8 cellular contexts compared by ENCODE assay signal in the genomic region with DNA sequence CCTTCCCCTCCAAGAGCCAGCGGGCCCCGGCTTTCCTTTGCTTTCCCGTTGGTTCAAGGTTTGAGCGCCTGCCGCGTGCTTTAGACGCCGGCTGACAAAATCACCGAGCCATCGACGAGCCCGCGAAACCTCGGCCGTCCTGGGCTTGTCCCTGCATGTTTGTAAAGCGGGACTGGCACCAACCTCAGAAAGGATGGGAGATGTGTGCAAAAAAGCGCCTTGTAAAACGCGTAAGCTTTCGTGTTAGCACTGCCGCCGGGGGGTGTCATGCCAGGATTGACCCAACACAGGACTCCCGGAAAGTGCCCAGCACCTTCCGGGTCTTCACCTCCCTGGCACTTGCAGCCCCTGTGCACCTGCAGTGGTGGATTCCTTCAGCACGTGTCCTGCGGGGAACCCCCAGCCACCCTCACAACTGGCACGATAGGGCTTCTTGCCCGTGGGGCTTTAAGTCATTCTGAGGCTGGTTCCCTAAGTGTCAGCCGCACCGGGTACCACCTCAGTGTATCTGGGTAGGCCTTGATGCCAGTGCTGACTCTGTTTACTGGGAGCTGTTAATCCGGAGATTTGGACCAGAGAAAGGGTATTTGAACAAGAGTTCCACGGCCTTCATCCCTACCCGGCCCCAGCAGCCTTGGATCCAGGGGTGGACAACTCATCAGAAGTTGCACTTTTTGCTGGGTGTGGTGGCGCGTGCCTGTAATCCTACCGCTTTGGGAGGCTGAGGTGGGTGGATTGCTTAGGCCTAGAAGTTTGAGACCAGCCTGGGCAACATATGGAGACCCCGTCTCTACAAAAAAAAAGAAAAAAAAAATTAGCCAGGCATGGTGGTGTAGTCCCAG. TPM values are rescaled to one million over a fixed set of nuclear protein-coding genes. Genes with fewer than 3 reads are reported as not detected.
DNase-seq lines count a peak whose midpoint lies in the region; ATAC-seq, FAIRE-seq and TF ChIP-seq lines count a peak whose summit lies in the region.

No MANE protein-coding gene starts in this region.

- peak overlapping the region; percentile 91 for H3K27ac Mint-ChIP-seq in astrocyte (ENCODE audit: unreplicated experiment)

- peak overlapping the region; percentile 93 for H3K9ac ChIP-seq in astrocyte (ENCODE audit: low read length)
- peak overlapping the region; percentile 98 for H3K9ac ChIP-seq in HepG2 (ENCODE audit: insufficient read depth, low read depth, low read length)

- peak overlapping the region; percentile 68 to 92 (median 76) for H3K27ac ChIP-seq in Peyer's patch
- peak overlapping the region; percentile 78 for H3K27ac ChIP-seq in astrocyte (ENCODE audit: low read depth, low read length)
- peak overlapping the region; percentile 81 for H3K27ac ChIP-seq in HepG2 (ENCODE audit: extremely low read length, insufficient read depth, low read length)

- CTCF ChIA-PET in HepG2 (lab: Yijun Ruan, JAX; ENCODE audit: low intra/inter-chr PET ratio, low total read pairs) = no interaction called here

- H3K36me3 Mint-ChIP-seq in astrocyte (ENCODE audit: low read depth, unreplicated experiment) = peaks cover 4% of the 10 kb centered on the region

- no peaks in the 10 kb centered on the region for H3K27me3 Mint-ChIP-seq in astrocyte (ENCODE audit: low read depth, unreplicated experiment)

- 11% methylated on average over 26 of the region's 37 CpGs for WGBS in HepG2 (ENCODE audit: low lambda C conversion rate)

- H3K4me3 ChIP-seq in Peyer's patch (peak overlapping the region; percentile 89 to 100 (median 97)), astrocyte (ENCODE audit: insufficient read depth, low read depth, low read length) (peak overlapping the region; percentile 71), HepG2 (replicated peaks in 1 of 3; ENCODE audit: insufficient read depth in 1 of 3, low read depth in 2 of 3, low read length in 3 of 3) (peak overlapping the region; percentile 94 to 98 (median 96))

- TF ChIP-seq EP300 in HepG2 (IDR thresholded peaks at IDR 0.05; ENCODE audit: low read depth in 2 of 2, low read length in 2 of 2) = no peak
- TF ChIP-seq EP300 in HepG2 (CRISPR knock-in tag; IDR thresholded peaks at IDR 0.05; ENCODE audit: borderline replicate concordance) = no peak

- FAIRE-seq in astrocyte (lab: Jason Lieb, UNC) = no peak
- no peak for FAIRE-seq in HepG2 (lab: Jason Lieb, UNC)

- H3K9me3 Mint-ChIP-seq in astrocyte (ENCODE audit: unreplicated experiment) = no peaks in the 10 kb centered on the region

- no TSS peak for BruUV-seq in HepG2 (replicated peaks; lab: Mats Ljungman, UMichigan)

- H3K36me3 ChIP-seq in Peyer's patch (peaks cover 0 to 4% (median 0%) of the 10 kb centered on the region in 3 donors), astrocyte (ENCODE audit: insufficient read depth, low read length) (peaks cover 4% of the 10 kb centered on the region), HepG2 (replicated peaks in 1 of 2; ENCODE audit: control insufficient read depth in 1 of 2, insufficient read depth in 2 of 2, low read length in 2 of 2) (peaks cover 4 to 6% of the 10 kb centered on the region in 2 experiments; a peak in 2 of 5 replicates)

- DNase-seq in DMS 273 (lab: John Stamatoyannopoulos, UW; ENCODE audit: unreplicated experiment) (peak; percentile 69), DMS 273 treated with DMSO at 0.1 percent for 48 hours (lab: John Stamatoyannopoulos, UW) (no peak), Peyer's patch (peak in 1 of 3 donors; percentile 24), astrocyte (ENCODE audit: low read depth) (no peak), HepG2 (ENCODE audit: low spot score) (no peak), amniotic stem cell (lab: John Stamatoyannopoulos, UW) (no peak)
- DNase-seq in stimulated activated CD8-positive, alpha-beta memory T cell treated with anti-CD3 and anti-CD28 coated beads, Interleukin-4, amount 100 ng/mL, for 24 hours (ENCODE audit: low read depth) = peak; percentile 36

- intact Hi-C loops in HepG2 (cut with micrococcal nuclease; ENCODE audit: unreplicated experiment) = loop anchor here (1.0 kb wide), 1 partner anchor 17 kb away; no protein-coding TSS in a partner anchor

- H3K79me2 ChIP-seq in astrocyte (ENCODE audit: insufficient read depth, low read length) = peaks cover 58% of the 10 kb centered on the region
- peaks cover 40% of the 10 kb centered on the region for H3K79me2 ChIP-seq in HepG2 (ENCODE audit: insufficient read depth, low read length)

- ATAC-seq in HepG2 (no peak), HG02763 (IDR thresholded peaks at IDR 0.05; ENCODE audit: unreplicated experiment) (no peak)

- H4K20me1 ChIP-seq in astrocyte (ENCODE audit: insufficient read depth, low read length) (peaks cover 46% of the 10 kb centered on the region), HepG2 (ENCODE audit: insufficient read depth, low read length) (peaks cover 8% of the 10 kb centered on the region; the same call in 1 of the 2 replicates)

- TF ChIP-seq CTCF in Peyer's patch (IDR thresholded peaks at IDR 0.05) (no peak), astrocyte (IDR thresholded peaks at IDR 0.05; ENCODE audit: insufficient read depth, low read depth, low read length) (no peak), HepG2 (CRISPR knock-in tag; IDR thresholded peaks at IDR 0.05) (no peak; the same call in 1 of the 2 replicates)

- H3K4me3 Mint-ChIP-seq in astrocyte (ENCODE audit: unreplicated experiment) = peak overlapping the region; percentile 97

- no peak overlapping the region for H2AFZ ChIP-seq in astrocyte (ENCODE audit: low read depth, low read length)
- H2AFZ ChIP-seq in HepG2 (ENCODE audit: low read length) = no peak overlapping the region

- POLR2A ChIA-PET in HepG2 (lab: Yijun Ruan, JAX) = interaction anchor here (0.6 to 3.8 kb wide), 19 partner anchors 8 to 444 kb away, joined by 3 to 61 read pairs (median 4); partner anchors contain the start of genes ARL16, CEP131, HGS and PVALEF

- no peak for TF ChIP-seq POLR2A in Peyer's patch (IDR thresholded peaks at IDR 0.05)
- 0 out of 4 replicates have a peak, but pooled peaks of 1 of the 2 experiments have one; percentile 22 for TF ChIP-seq POLR2A in HepG2 (IDR thresholded peaks at IDR 0.05; ENCODE audit: insufficient read depth in 1 of 2, low read depth in 2 of 2, low read length in 2 of 2)

- in situ Hi-C loops in HepG2 (cut with HindIII; ENCODE audit: extremely low pct_ligation_motif_present, low pct_unique_long_range_greater_than_20kb) = no loop called here

- H3K27me3 ChIP-seq in Peyer's patch = no peaks in the 10 kb centered on the region
- no peaks in the 10 kb centered on the region for H3K27me3 ChIP-seq in astrocyte (ENCODE audit: insufficient read depth, low read length)
- no peaks in the 10 kb centered on the region; a peak in 1 of 5 replicates for H3K27me3 ChIP-seq in HepG2 (ENCODE audit: control insufficient read depth in 1 of 2, insufficient read depth in 2 of 2, low read length in 2 of 2)

- peak overlapping the region; percentile 95 for H3K4me2 ChIP-seq in astrocyte (ENCODE audit: low read length)
- H3K4me2 ChIP-seq in HepG2 (ENCODE audit: low read depth, low read length) = peak overlapping the region; percentile 91

- H3K9me3 ChIP-seq in Peyer's patch (no peaks in the 10 kb centered on the region), astrocyte (ENCODE audit: insufficient read depth, low read depth, low read length) (no peaks in the 10 kb centered on the region), HepG2 (ENCODE audit: low read length) (no peaks in the 10 kb centered on the region)

- TF ChIP-seq RAD21 in HepG2 (CRISPR knock-in tag; IDR thresholded peaks at IDR 0.05) = no peak

- H3K4me1 ChIP-seq in Peyer's patch (peaks cover 0 to 40% (median 20%) of the 10 kb centered on the region in 4 donors), astrocyte (ENCODE audit: insufficient read depth, low read length) (peaks cover 18% of the 10 kb centered on the region), HepG2 (ENCODE audit: insufficient read depth, low read length) (peaks cover 36% of the 10 kb centered on the region)

- H3K4me1 Mint-ChIP-seq in astrocyte (ENCODE audit: low read depth, unreplicated experiment) = peaks cover 14% of the 10 kb centered on the region

RNA-seq across cellular contexts. Expression of gene NDUFAF8, which starts 0.8 kb away (rescaled TPM):
- total RNA-seq in Peyer's patch (10 to 100 TPM; 17.8 to 62.7 (median 25.2) TPM), astrocyte (52.6 and 67.2 TPM in 2 replicates), HepG2 (2016; rRNA removed; fragmentation: Illumina TruSeq; extraction: Trizol) (213 and 233 TPM in 2 replicates)
- 565 and 636 TPM in 2 replicates for total RNA-seq in HepG2 (2016; cell fraction: cytosol; rRNA removed; fragmentation: Illumina TruSeq; extraction: Trizol; ENCODE audit: low read depth)
- total RNA-seq in HepG2 (2016; cell fraction: insoluble cytoplasmic fraction; rRNA removed; fragmentation: Illumina TruSeq; extraction: Trizol) = 209 and 214 TPM in 2 replicates
- total RNA-seq in HepG2 (2016; cell fraction: membrane; rRNA removed; fragmentation: Illumina TruSeq; extraction: Trizol) = 441 and 487 TPM in 2 replicates
- 99.9 and 114 TPM in 2 replicates for total RNA-seq in HepG2 (2016; cell fraction: nucleus; rRNA removed; fragmentation: Illumina TruSeq; extraction: Trizol)
- polyA plus RNA-seq in HepG2 (2011; rRNA removed) = 62.4 and 75.6 TPM in 2 replicates
- polyA plus RNA-seq in HepG2 (2011; cell fraction: cytosol; rRNA removed) = 52.0 and 67.0 TPM in 2 replicates
- 67.0 and 99.7 TPM in 2 replicates for polyA plus RNA-seq in HepG2 (2011; cell fraction: nucleus; rRNA removed)
- 74.7 and 106 TPM in 2 replicates for polyA plus RNA-seq in HepG2 (2012)
- 562 and 639 TPM in 2 replicates for polyA plus RNA-seq in HepG2 (2016; cell fraction: cytosol; fragmentation: Illumina TruSeq; extraction: Trizol; ENCODE audit: low read depth)
- 170 and 188 TPM in 2 replicates for polyA plus RNA-seq in HepG2 (2016; cell fraction: insoluble cytoplasmic fraction; fragmentation: Illumina TruSeq; extraction: Trizol; ENCODE audit: low read depth)
- 357 and 397 TPM in 2 replicates for polyA plus RNA-seq in HepG2 (2016; cell fraction: membrane; fragmentation: Illumina TruSeq; extraction: Trizol; ENCODE audit: low read depth)
- polyA plus RNA-seq in HepG2 (2016; cell fraction: nucleus; fragmentation: Illumina TruSeq; extraction: Trizol; ENCODE audit: insufficient read depth, low read depth) = 180 and 208 TPM in 2 replicates
- 13.6 and 21.7 TPM in 2 replicates for polyA minus RNA-seq in HepG2 (2011; rRNA and poly(A)+ RNA removed; ENCODE audit: low replicate concordance)
- polyA minus RNA-seq in HepG2 (2011; cell fraction: cytosol; rRNA and poly(A)+ RNA removed) = 4.9 and 8.2 TPM in 2 replicates
- polyA minus RNA-seq in HepG2 (2011; cell fraction: nucleus; rRNA and poly(A)+ RNA removed) = 26.2 and 31.2 TPM in 2 replicates

RNA-seq across cellular contexts. Expression of gene TEPSIN, which starts 1.1 kb away (rescaled TPM):
- 100 to 1,000 TPM in 1 of 4 donors, 10 to 100 TPM in 3; 38.0 to 156 (median 79.4) TPM for total RNA-seq in Peyer's patch
- total RNA-seq in astrocyte = 26.4 and 28.7 TPM in 2 replicates
- total RNA-seq in HepG2 (2016; rRNA removed; fragmentation: Illumina TruSeq; extraction: Trizol) = 8.5 and 18.8 TPM in 2 replicates
- total RNA-seq in HepG2 (2016; cell fraction: cytosol; rRNA removed; fragmentation: Illumina TruSeq; extraction: Trizol; ENCODE audit: low read depth) = 5.0 and 7.5 TPM in 2 replicates
- total RNA-seq in HepG2 (2016; cell fraction: insoluble cytoplasmic fraction; rRNA removed; fragmentation: Illumina TruSeq; extraction: Trizol) = 7.1 and 20.3 TPM in 2 replicates
- 7.0 and 8.1 TPM in 2 replicates for total RNA-seq in HepG2 (2016; cell fraction: membrane; rRNA removed; fragmentation: Illumina TruSeq; extraction: Trizol)
- total RNA-seq in HepG2 (2016; cell fraction: nucleus; rRNA removed; fragmentation: Illumina TruSeq; extraction: Trizol) = 24.5 and 27.8 TPM in 2 replicates
- 16.1 and 19.7 TPM in 2 replicates for polyA plus RNA-seq in HepG2 (2011; rRNA removed)
- 4.0 and 8.2 TPM in 2 replicates for polyA plus RNA-seq in HepG2 (2011; cell fraction: cytosol; rRNA removed)
- 328 and 418 TPM in 2 replicates for polyA plus RNA-seq in HepG2 (2011; cell fraction: nucleus; rRNA removed)
- polyA plus RNA-seq in HepG2 (2012) = 9.5 and 16.4 TPM in 2 replicates
- polyA plus RNA-seq in HepG2 (2016; cell fraction: cytosol; fragmentation: Illumina TruSeq; extraction: Trizol; ENCODE audit: low read depth) = 2.4 and 2.5 TPM in 2 replicates
- 6.3 and 9.9 TPM in 2 replicates for polyA plus RNA-seq in HepG2 (2016; cell fraction: insoluble cytoplasmic fraction; fragmentation: Illumina TruSeq; extraction: Trizol; ENCODE audit: low read depth)
- 4.3 and 6.0 TPM in 2 replicates for polyA plus RNA-seq in HepG2 (2016; cell fraction: membrane; fragmentation: Illumina TruSeq; extraction: Trizol; ENCODE audit: low read depth)
- 90.2 and 98.6 TPM in 2 replicates for polyA plus RNA-seq in HepG2 (2016; cell fraction: nucleus; fragmentation: Illumina TruSeq; extraction: Trizol; ENCODE audit: insufficient read depth, low read depth)
- polyA minus RNA-seq in HepG2 (2011; rRNA and poly(A)+ RNA removed; ENCODE audit: low replicate concordance) = 14.1 and 21.0 TPM in 2 replicates
- 3.4 and 3.7 TPM in 2 replicates for polyA minus RNA-seq in HepG2 (2011; cell fraction: cytosol; rRNA and poly(A)+ RNA removed)
- 39.0 and 47.9 TPM in 2 replicates for polyA minus RNA-seq in HepG2 (2011; cell fraction: nucleus; rRNA and poly(A)+ RNA removed)

RNA-seq across cellular contexts. Expression of gene CEP131, which starts 17.2 kb away (rescaled TPM):
- total RNA-seq in Peyer's patch (10 to 100 TPM in 2 of 4 donors, 1 to 10 TPM in 2; 3.5 to 77.6 (median 9.8) TPM), astrocyte (5.8 and 5.9 TPM in 2 replicates), HepG2 (2016; rRNA removed; fragmentation: Illumina TruSeq; extraction: Trizol) (11.1 and 16.8 TPM in 2 replicates)
- 2.2 and 3.5 TPM in 2 replicates for total RNA-seq in HepG2 (2016; cell fraction: cytosol; rRNA removed; fragmentation: Illumina TruSeq; extraction: Trizol; ENCODE audit: low read depth)
- 8.4 and 18.4 TPM in 2 replicates for total RNA-seq in HepG2 (2016; cell fraction: insoluble cytoplasmic fraction; rRNA removed; fragmentation: Illumina TruSeq; extraction: Trizol)
- total RNA-seq in HepG2 (2016; cell fraction: membrane; rRNA removed; fragmentation: Illumina TruSeq; extraction: Trizol) = 5.8 and 6.2 TPM in 2 replicates
- 10.7 and 12.3 TPM in 2 replicates for total RNA-seq in HepG2 (2016; cell fraction: nucleus; rRNA removed; fragmentation: Illumina TruSeq; extraction: Trizol)
- 5.0 and 5.6 TPM in 2 replicates for polyA plus RNA-seq in HepG2 (2011; rRNA removed)
- 3.0 and 5.8 TPM in 2 replicates for polyA plus RNA-seq in HepG2 (2011; cell fraction: cytosol; rRNA removed)
- polyA plus RNA-seq in HepG2 (2011; cell fraction: nucleus; rRNA removed) = 31.7 and 46.2 TPM in 2 replicates
- 6.3 and 6.8 TPM in 2 replicates for polyA plus RNA-seq in HepG2 (2012)
- polyA plus RNA-seq in HepG2 (2016; cell fraction: cytosol; fragmentation: Illumina TruSeq; extraction: Trizol; ENCODE audit: low read depth) = 2.7 and 3.3 TPM in 2 replicates
- 11.8 and 13.5 TPM in 2 replicates for polyA plus RNA-seq in HepG2 (2016; cell fraction: insoluble cytoplasmic fraction; fragmentation: Illumina TruSeq; extraction: Trizol; ENCODE audit: low read depth)
- polyA plus RNA-seq in HepG2 (2016; cell fraction: membrane; fragmentation: Illumina TruSeq; extraction: Trizol; ENCODE audit: low read depth) = 4.3 and 4.6 TPM in 2 replicates
- 35.7 and 41.4 TPM in 2 replicates for polyA plus RNA-seq in HepG2 (2016; cell fraction: nucleus; fragmentation: Illumina TruSeq; extraction: Trizol; ENCODE audit: insufficient read depth, low read depth)
- polyA minus RNA-seq in HepG2 (2011; rRNA and poly(A)+ RNA removed; ENCODE audit: low replicate concordance) = 4.8 and 5.8 TPM in 2 replicates
- polyA minus RNA-seq in HepG2 (2011; cell fraction: cytosol; rRNA and poly(A)+ RNA removed) = 3.0 and 4.2 TPM in 2 replicates
- polyA minus RNA-seq in HepG2 (2011; cell fraction: nucleus; rRNA and poly(A)+ RNA removed) = 7.6 and 8.0 TPM in 2 replicates

RNA-seq across cellular contexts. Expression of gene SLC38A10, which starts 55.2 kb away (rescaled TPM):
- 100 to 1,000 TPM; 126 to 206 (median 169) TPM for total RNA-seq in Peyer's patch
- total RNA-seq in astrocyte = 71.4 and 80.3 TPM in 2 replicates
- 23.0 and 55.8 TPM in 2 replicates for total RNA-seq in HepG2 (2016; rRNA removed; fragmentation: Illumina TruSeq; extraction: Trizol)
- 18.5 and 23.3 TPM in 2 replicates for total RNA-seq in HepG2 (2016; cell fraction: cytosol; rRNA removed; fragmentation: Illumina TruSeq; extraction: Trizol; ENCODE audit: low read depth)
- 19.1 and 55.8 TPM in 2 replicates for total RNA-seq in HepG2 (2016; cell fraction: insoluble cytoplasmic fraction; rRNA removed; fragmentation: Illumina TruSeq; extraction: Trizol)
- total RNA-seq in HepG2 (2016; cell fraction: membrane; rRNA removed; fragmentation: Illumina TruSeq; extraction: Trizol) = 18.8 and 20.0 TPM in 2 replicates
- total RNA-seq in HepG2 (2016; cell fraction: nucleus; rRNA removed; fragmentation: Illumina TruSeq; extraction: Trizol) = 52.6 and 64.0 TPM in 2 replicates
- polyA plus RNA-seq in HepG2 (2011; rRNA removed) = 23.4 and 33.6 TPM in 2 replicates
- 20.1 and 34.6 TPM in 2 replicates for polyA plus RNA-seq in HepG2 (2011; cell fraction: cytosol; rRNA removed)
- polyA plus RNA-seq in HepG2 (2011; cell fraction: nucleus; rRNA removed) = 63.4 and 88.4 TPM in 2 replicates
- 22.8 and 28.0 TPM in 2 replicates for polyA plus RNA-seq in HepG2 (2012)
- polyA plus RNA-seq in HepG2 (2016; cell fraction: cytosol; fragmentation: Illumina TruSeq; extraction: Trizol; ENCODE audit: low read depth) = 5.7 and 7.1 TPM in 2 replicates
- polyA plus RNA-seq in HepG2 (2016; cell fraction: insoluble cytoplasmic fraction; fragmentation: Illumina TruSeq; extraction: Trizol; ENCODE audit: low read depth) = 19.7 and 23.4 TPM in 2 replicates
- polyA plus RNA-seq in HepG2 (2016; cell fraction: membrane; fragmentation: Illumina TruSeq; extraction: Trizol; ENCODE audit: low read depth) = 10.4 and 11.4 TPM in 2 replicates
- polyA plus RNA-seq in HepG2 (2016; cell fraction: nucleus; fragmentation: Illumina TruSeq; extraction: Trizol; ENCODE audit: insufficient read depth, low read depth) = 123 and 129 TPM in 2 replicates
- 53.9 and 165 TPM in 2 replicates for polyA minus RNA-seq in HepG2 (2011; rRNA and poly(A)+ RNA removed; ENCODE audit: low replicate concordance)
- polyA minus RNA-seq in HepG2 (2011; cell fraction: cytosol; rRNA and poly(A)+ RNA removed) = 62.7 and 77.3 TPM in 2 replicates
- polyA minus RNA-seq in HepG2 (2011; cell fraction: nucleus; rRNA and poly(A)+ RNA removed) = 25.7 and 27.8 TPM in 2 replicates

Comparison
In these comparisons a context has a peak if more than half of its experiments do, and no peak if none do; other contexts are left out.
1. DNase-seq: peak in DMS 273 (single experiment) and stimulated activated CD8-positive, alpha-beta memory T cell treated with anti-CD3 and anti-CD28 coated beads, Interleukin-4, amount 100 ng/mL, for 24 hours (single experiment); none in DMS 273 treated with DMSO at 0.1 percent for 48 hours (single experiment), astrocyte (single experiment), HepG2 (single experiment) and amniotic stem cell (single experiment).
2. Peak in every context shown above with its lines, with median percentiles within 50 percentile points of each other: H3K27ac ChIP-seq and H3K4me3 ChIP-seq.